24 cellular contexts compared by ENCODE assay signal in the genomic region with DNA sequence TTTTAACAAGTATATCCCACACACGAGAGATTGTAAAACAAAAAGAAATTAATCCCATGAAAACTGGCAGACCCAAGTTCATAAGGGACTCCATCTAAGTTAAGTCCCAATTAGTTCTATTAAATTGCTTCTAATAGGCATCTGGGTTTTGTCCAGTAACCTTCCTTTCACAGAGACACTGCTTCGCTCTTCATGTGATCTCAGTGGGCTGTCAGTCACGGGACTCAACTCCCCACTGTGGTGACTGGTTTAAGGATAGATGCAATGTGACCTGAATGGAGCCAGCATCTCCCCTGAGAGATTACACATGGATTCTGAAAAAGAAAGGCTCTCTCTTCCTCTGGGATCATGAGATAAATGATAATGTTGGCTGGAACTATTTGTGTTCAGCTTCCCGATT.
"Had no signal": no experiment of that assay in that cellular context is flagged by ENCODE, and none has a peak within 500 bp of the region (broad histone marks: within the 10 kb centered on the region; RNA-seq: fewer than 3 reads in every experiment).

No MANE protein-coding gene starts in this region.

- ATAC-seq: natural killer cell treated with Interleukin-12 subunit alpha and Interleukin-12 subunit beta and Interleukin-15 and Interleukin-18, amount 100 ng/mL, for 72 hours; pancreas; right cardiac atrium; stimulated activated effector memory CD8-positive, alpha-beta T cell treated with anti-CD3 and anti-CD28 coated beads, Interleukin-12 subunit alpha, Interleukin-12 subunit beta, amount 100 ng/mL, for 72 hours; stimulated activated naive B cell treated with anti-CD40 and anti-IgM and Interleukin-4, amounts not matched to agents 10 μg/mL and 1 μg/mL and 100 μg/mL, for 72 hours had no signal

- DNase-seq: nephron progenitor cell; nucleus accumbens; pancreas; right cardiac atrium; right lobe of liver; sigmoid colon; small intestine; stimulated activated CD4-positive, alpha-beta T cell treated with anti-CD3 and anti-CD28 coated beads, Interleukin-15, amount 100 ng/mL, for 24 hours; stimulated activated CD4-positive, alpha-beta T cell treated with anti-CD3 and anti-CD28 coated beads, Interleukin-2, amount 100 ng/mL, for 24 hours; stimulated activated CD4-positive, alpha-beta T cell treated with anti-CD3 and anti-CD28 coated beads, Interleukin-2, amount 100 ng/mL, for 48 hours; stimulated activated CD4-positive, alpha-beta T cell treated with anti-CD3 and anti-CD28 coated beads, Interleukin-4, amount 100 ng/mL, for 24 hours; stimulated activated naive B cell treated with anti-CD40 and anti-IgM and Interleukin-4, amounts not matched to agents 10 μg/mL and 1 μg/mL and 100 μg/mL, for 72 hours; stimulated activated naive CD4-positive, alpha-beta T cell treated with Interleukin-2 at 50 U/mL for 16 hours; stomach; thyroid gland; trophoblast cell; upper lobe of left lung had no signal

- H3K27ac ChIP-seq: neutrophil, pancreas, prostate gland, right lobe of liver, sigmoid colon, stomach, thoracic aorta, thyroid gland, tibial nerve, upper lobe of left lung, vagina had no signal

- H3K27me3 ChIP-seq: neutrophil, pancreas, right lobe of liver, stomach, thyroid gland, tibial nerve, upper lobe of left lung, vagina had no signal

- H3K4me3 ChIP-seq: pancreas, prostate gland, right lobe of liver, sigmoid colon, stomach, thoracic aorta, thyroid gland, tibial nerve, upper lobe of left lung, vagina had no signal

- H3K4me1 ChIP-seq: pancreas, prostate gland, right lobe of liver, stomach, thyroid gland, upper lobe of left lung, vagina had no signal

- H3K36me3 ChIP-seq: neutrophil, pancreas, prostate gland, right lobe of liver, sigmoid colon, stomach, thoracic aorta, thyroid gland, tibial nerve, upper lobe of left lung, vagina had no signal

- H3K9me3 ChIP-seq: neutrophil, pancreas, prostate gland, right lobe of liver, sigmoid colon, stomach, thoracic aorta, thyroid gland, tibial nerve, upper lobe of left lung, vagina had no signal
